Comparison of ENCODE assay signal across 1 cellular context in genomic region chr3:124512881-124513609, GRCh38.
TF ChIP-seq lines count a peak whose summit lies in the region.

No MANE protein-coding gene starts in this region.

TF ChIP-seq in HepG2, 621 proteins besides CTCF, POLR2A, EP300 and RAD21 (continued from another document and continues in another):
- TF ChIP-seq FOXA1 (IDR thresholded peaks at IDR 0.05) (no peak), FOXA1 (CRISPR knock-in tag; IDR thresholded peaks at IDR 0.05) (peak; percentile 83), HNRNPK (IDR thresholded peaks at IDR 0.05; ENCODE audit: low read depth, low read length, poor library complexity, severe bottlenecking) (no peak), ZNF580 (CRISPR knock-in tag; IDR thresholded peaks at IDR 0.05; ENCODE audit: borderline replicate concordance, low read depth) (no peak), NCOA5 (CRISPR knock-in tag; IDR thresholded peaks at IDR 0.05) (no peak), NONO (IDR thresholded peaks at IDR 0.05) (no peak), NONO (CRISPR knock-in tag; conservative IDR thresholded peaks at IDR 0.05) (no peak), KLF11 (CRISPR knock-in tag; IDR thresholded peaks at IDR 0.05) (no peak), FOSL2 (CRISPR knock-in tag; IDR thresholded peaks at IDR 0.05) (peak; percentile 95), DNMT3B (CRISPR knock-in tag; conservative IDR thresholded peaks at IDR 0.05) (no peak), TFAP4 (IDR thresholded peaks at IDR 0.05; ENCODE audit: borderline replicate concordance, low read depth) (no peak), TRIM22 (IDR thresholded peaks at IDR 0.05) (no peak), TRAFD1 (CRISPR knock-in tag; IDR thresholded peaks at IDR 0.05; ENCODE audit: borderline replicate concordance) (no peak), SRSF9 (IDR thresholded peaks at IDR 0.05; ENCODE audit: borderline replicate concordance, insufficient read depth, low read depth, low read length, poor library complexity, severe bottlenecking) (no peak), FOSL1 (CRISPR knock-in tag; IDR thresholded peaks at IDR 0.05; ENCODE audit: borderline replicate concordance) (peak; percentile 53; the same call in 1 of the 2 replicates), TERF1 (CRISPR knock-in tag; IDR thresholded peaks at IDR 0.05) (no peak), MEF2D (CRISPR knock-in tag; IDR thresholded peaks at IDR 0.05) (no peak), PRDM4 (CRISPR knock-in tag; IDR thresholded peaks at IDR 0.05; ENCODE audit: borderline replicate concordance) (no peak), ZNF10 (CRISPR knock-in tag; IDR thresholded peaks at IDR 0.05; ENCODE audit: borderline replicate concordance, low read depth) (no peak), IRF1 (CRISPR knock-in tag; IDR thresholded peaks at IDR 0.05; ENCODE audit: low read depth) (no peak), ZNF205 (CRISPR knock-in tag; IDR thresholded peaks at IDR 0.05) (no peak), SMAD3 (CRISPR knock-in tag; IDR thresholded peaks at IDR 0.05) (no peak), SP1 (IDR thresholded peaks at IDR 0.05) (no peak), SP1 (CRISPR knock-in tag; IDR thresholded peaks at IDR 0.05) (no peak), ZSCAN21 (CRISPR knock-in tag; IDR thresholded peaks at IDR 0.05; ENCODE audit: borderline replicate concordance) (no peak), STAG1 (CRISPR knock-in tag; IDR thresholded peaks at IDR 0.05) (no peak), NPAS2 (CRISPR knock-in tag; IDR thresholded peaks at IDR 0.05; ENCODE audit: borderline replicate concordance) (no peak), MXI1 (IDR thresholded peaks at IDR 0.05; ENCODE audit: borderline replicate concordance, low read depth, low read length) (no peak), NR2F1 (CRISPR knock-in tag; IDR thresholded peaks at IDR 0.05) (0 out of 4 replicates have a peak, but pooled peaks of 1 of the 2 experiments have one; percentile 37), ZNF432 (CRISPR knock-in tag; IDR thresholded peaks at IDR 0.05; ENCODE audit: borderline replicate concordance) (no peak), GABPB1 (CRISPR knock-in tag; IDR thresholded peaks at IDR 0.05) (no peak; the same call in 1 of the 2 replicates), TBX3 (IDR thresholded peaks at IDR 0.05; ENCODE audit: borderline replicate concordance) (no peak), SP4 (CRISPR knock-in tag; IDR thresholded peaks at IDR 0.05) (peak; percentile 20; the same call in 1 of the 2 replicates), ZBTB37 (CRISPR knock-in tag; IDR thresholded peaks at IDR 0.05) (no peak), ZNF710 (CRISPR knock-in tag; IDR thresholded peaks at IDR 0.05; ENCODE audit: borderline replicate concordance) (no peak), CEBPZ (IDR thresholded peaks at IDR 0.05; ENCODE audit: low read length) (no peak), LRRFIP1 (CRISPR knock-in tag; conservative IDR thresholded peaks at IDR 0.05) (no peak), ASH2L (IDR thresholded peaks at IDR 0.05; ENCODE audit: insufficient read length, low read depth, low read length) (peak; percentile 17), SALL1 (CRISPR knock-in tag; IDR thresholded peaks at IDR 0.05) (peak; percentile 43; the same call in 1 of the 2 replicates), ELK4 (CRISPR knock-in tag; IDR thresholded peaks at IDR 0.05; ENCODE audit: borderline replicate concordance) (no peak), SOX6 (IDR thresholded peaks at IDR 0.05) (no peak), SOX6 (CRISPR knock-in tag; IDR thresholded peaks at IDR 0.05) (no peak), ZNF678 (CRISPR knock-in tag; IDR thresholded peaks at IDR 0.05) (no peak), MED13 (CRISPR knock-in tag; IDR thresholded peaks at IDR 0.05) (no peak), CCAR2 (optimal IDR thresholded peaks at IDR 0.05; ENCODE audit: low read depth, low read length) (no peak)
